9 cellular contexts compared by ENCODE assay signal in genomic region chr7:27200761-27201230, GRCh38. TPM values are rescaled to one million over a fixed set of nuclear protein-coding genes. Genes with fewer than 3 reads are reported as not detected.
DNase-seq lines count a peak whose midpoint lies in the region; ATAC-seq lines count a peak whose summit lies in the region.
"Had no signal": no experiment of that assay in that cellular context is flagged by ENCODE, and none has a peak within 500 bp of the region (broad histone marks: within the 10 kb centered on the region; RNA-seq: fewer than 3 reads in every experiment).

No MANE protein-coding gene starts in this region.

- no peak for ATAC-seq in activated T-cell treated with anti-CD3 and anti-CD28 coated beads, Interleukin-2, amount 50 U/mL, for 4 hours
- ATAC-seq in T-cell (replicated peaks in 1 of 4) (no peak), HG02840 (IDR thresholded peaks at IDR 0.05; ENCODE audit: low FRiP score, unreplicated experiment) (no peak)

- peak overlapping the region; percentile 65 for H3K4me3 ChIP-seq in thymus (ENCODE audit: low read length)

- H3K9me3 ChIP-seq in thymus (ENCODE audit: control insufficient read depth), result peaks cover 1% of the 10 kb centered on the region

- no peaks in the 10 kb centered on the region for H3K36me3 Mint-ChIP-seq in activated T-cell treated with anti-CD3 and anti-CD28 coated beads, Interleukin-2, amount 50 U/mL, for 4 hours (ENCODE audit: insufficient read depth)
- no peaks in the 10 kb centered on the region for H3K36me3 Mint-ChIP-seq in T-cell

- peak overlapping the region; percentile 72 for H3K4me3 Mint-ChIP-seq in activated T-cell treated with anti-CD3 and anti-CD28 coated beads, Interleukin-2, amount 50 U/mL, for 4 hours
- H3K4me3 Mint-ChIP-seq in T-cell, result peak overlapping the region; percentile 65 to 71 (median 68)

- H3K27ac ChIP-seq in thymus (ENCODE audit: low read depth), result no peak overlapping the region

- H3K27me3 Mint-ChIP-seq in activated T-cell treated with anti-CD3 and anti-CD28 coated beads, Interleukin-2, amount 50 U/mL, for 4 hours (ENCODE audit: low read depth), result peaks cover 84% of the 10 kb centered on the region
- peaks cover 81 to 86% of the 10 kb centered on the region in 2 donors for H3K27me3 Mint-ChIP-seq in T-cell

- POLR2A ChIA-PET in T-cell (lab: Charles Lee), result no interaction called here

- H3K27ac Mint-ChIP-seq in T-cell, result no peak overlapping the region

- 13% methylated on average over 9 of the region's 9 CpGs for WGBS in thymus

- no peak for DNase-seq in activated T-cell treated with anti-CD3 and anti-CD28 coated beads, Interleukin-2, amount 50 U/mL, for 4 hours
- no peak for DNase-seq in activated T-cell treated with anti-CD3 and anti-CD28 coated beads, Interleukin-2, amount 50 U/mL, for 1 hour
- peak in 1 of 34 experiments; percentile 11 for DNase-seq in T-cell
- DNase-seq in islet precursor cell, result peak; percentile 58
- DNase-seq in UCSD-AML1 (lab: John Stamatoyannopoulos, UW; ENCODE audit: unreplicated experiment), result no peak
- DNase-seq in mesenteric fat pad (ENCODE audit: low spot score), result no peak
- DNase-seq: posterior cingulate gyrus had no signal

- H3K27me3 ChIP-seq in thymus (ENCODE audit: control insufficient read depth, insufficient read depth), result peaks cover 88% of the 10 kb centered on the region

- CTCF ChIA-PET in T-cell (lab: Charles Lee), result no interaction called here

- H3K36me3 ChIP-seq in thymus (ENCODE audit: control insufficient read depth, insufficient read depth), result no peaks in the 10 kb centered on the region

- H3K4me1 ChIP-seq in thymus (ENCODE audit: control insufficient read depth, insufficient read depth, low read length), result peaks cover 16% of the 10 kb centered on the region

- H3K4me1 Mint-ChIP-seq in activated T-cell treated with anti-CD3 and anti-CD28 coated beads, Interleukin-2, amount 50 U/mL, for 4 hours (ENCODE audit: low read depth), result peaks cover 32% of the 10 kb centered on the region
- H3K4me1 Mint-ChIP-seq in T-cell, result peaks cover 48 to 53% (median 49%) of the 10 kb centered on the region in 3 donors

- H3K9me3 Mint-ChIP-seq in activated T-cell treated with anti-CD3 and anti-CD28 coated beads, Interleukin-2, amount 50 U/mL, for 4 hours, result no peaks in the 10 kb centered on the region
- H3K9me3 Mint-ChIP-seq in T-cell, result no peaks in the 10 kb centered on the region

RNA-seq across cellular contexts. Expression of gene HOXA13, which starts 0.9 kb away (rescaled TPM):
- not detected for total RNA-seq in activated T-cell treated with anti-CD3 and anti-CD28 coated beads, Interleukin-2, amount 50 U/mL, for 4 hours
- total RNA-seq in T-cell (not detected), mesenteric fat pad (1.9 TPM)
- polyA plus RNA-seq in thymus, result 0.02 TPM

RNA-seq across cellular contexts. Expression of gene HOXA11, which starts 15.8 kb away (rescaled TPM):
- total RNA-seq in activated T-cell treated with anti-CD3 and anti-CD28 coated beads, Interleukin-2, amount 50 U/mL, for 4 hours, result not detected
- not detected for total RNA-seq in T-cell
- polyA plus RNA-seq in thymus, result under 0.01 TPM
- total RNA-seq in mesenteric fat pad, result 6.1 TPM

RNA-seq across cellular contexts. Expression of gene HOXA10, which starts 26.7 kb away (rescaled TPM):
- total RNA-seq in activated T-cell treated with anti-CD3 and anti-CD28 coated beads, Interleukin-2, amount 50 U/mL, for 4 hours, result under 1 TPM; 0.08 to 0.14 (median 0.10) TPM
- total RNA-seq in T-cell (under 1 TPM in 3 of 5 donors, not detected in 2; 0.36 to 0.75 (median 0.51) TPM), mesenteric fat pad (19.7 TPM)
- polyA plus RNA-seq in thymus, result 3.5 TPM

RNA-seq across cellular contexts. Expression of gene HOXA9, which starts 35.5 kb away (rescaled TPM):
- total RNA-seq in activated T-cell treated with anti-CD3 and anti-CD28 coated beads, Interleukin-2, amount 50 U/mL, for 4 hours, result under 1 TPM in 2 of 3 donors, not detected in 1; 0.28 to 0.76 TPM
- total RNA-seq in T-cell, result under 1 TPM; 0.57 to 0.95 (median 0.79) TPM
- polyA plus RNA-seq in thymus, result 4.9 TPM
- total RNA-seq in mesenteric fat pad, result 10.4 TPM

RNA-seq across cellular contexts. Expression of gene EVX1, which starts 41.8 kb away (rescaled TPM):
- total RNA-seq in activated T-cell treated with anti-CD3 and anti-CD28 coated beads, Interleukin-2, amount 50 U/mL, for 4 hours, result not detected
- total RNA-seq in T-cell (under 1 TPM in 1 of 5 donors, not detected in 4; 0.16 TPM), mesenteric fat pad (0.13 TPM)
- polyA plus RNA-seq in thymus, result 0.05 TPM

Comparison
In these comparisons a context has a peak if more than half of its experiments do, and no peak if none do; other contexts are left out.
1. RNA of gene HOXA10, which starts 26.7 kb away (total RNA-seq): 19.7 TPM in mesenteric fat pad (single experiment); 0.36 to 0.75 TPM in T-cell and 0.08 to 0.14 TPM in activated T-cell treated with anti-CD3 and anti-CD28 coated beads, Interleukin-2, amount 50 U/mL, for 4 hours; every median in the first group is over 10 times any median in the second.